In genomic region chr21:32411366-32412161, GRCh38 we compare ENCODE assay signal across 8 cellular contexts. TPM values are rescaled to one million over a fixed set of nuclear protein-coding genes. Genes with fewer than 3 reads are reported as not detected.
A peak's percentile ranks its signal among the peaks of the same experiment; 100 is the strongest.
DNase-seq lines count a peak whose midpoint lies in the region; ATAC-seq and TF ChIP-seq lines count a peak whose summit lies in the region.

No MANE protein-coding gene starts in this region.

- H3K4me1 ChIP-seq in RWPE2 (ENCODE audit: insufficient read depth, poor library complexity, severe bottlenecking) = peaks cover 8% of the 10 kb centered on the region

- peak; percentile 15 for DNase-seq in GOT3 (lab: John Stamatoyannopoulos, UW)
- DNase-seq in RWPE2 (ENCODE audit: low spot score) = no peak
- DNase-seq in activated naive CD4-positive, alpha-beta T cell treated with anti-CD3 and anti-CD28 coated beads, Interleukin-2, amount 10 ng/mL, durations not matched to agents 7 days and 5 days = peak; percentile 76
- DNase-seq in head of caudate nucleus = peak; percentile 77 to 93 (median 86)
- DNase-seq in occipital lobe (lab: John Stamatoyannopoulos, UW) = peak; percentile 63
- peak; percentile 87 for DNase-seq in superior temporal gyrus (ENCODE audit: extremely low spot score)

- H3K27me3 Mint-ChIP-seq in activated naive CD4-positive, alpha-beta T cell treated with anti-CD3 and anti-CD28 coated beads, Interleukin-2, amount 10 ng/mL, durations not matched to agents 7 days and 5 days = peaks cover 22% of the 10 kb centered on the region

- H3K36me3 ChIP-seq in RWPE2 (ENCODE audit: low read depth) = peaks cover 17% of the 10 kb centered on the region

- peaks cover 25% of the 10 kb centered on the region for H3K4me1 Mint-ChIP-seq in activated naive CD4-positive, alpha-beta T cell treated with anti-CD3 and anti-CD28 coated beads, Interleukin-2, amount 10 ng/mL, durations not matched to agents 7 days and 5 days

- H3K27ac ChIP-seq in RWPE2 (ENCODE audit: poor library complexity, severe bottlenecking) = peak overlapping the region; percentile 84

- CTCF ChIA-PET in activated naive CD4-positive, alpha-beta T cell treated with anti-CD3 and anti-CD28 coated beads, Interleukin-2, amount 10 ng/mL, durations not matched to agents 7 days and 5 days (lab: Charles Lee) = interaction anchor here (0.7 to 2.9 kb wide), 2 partner anchors 10 to 158 kb away, joined by 3 to 11 read pairs; no protein-coding TSS in a partner anchor

- no peak for TF ChIP-seq CTCF in RWPE2 (IDR thresholded peaks at IDR 0.05; ENCODE audit: poor library complexity, severe bottlenecking)

- no peaks in the 10 kb centered on the region for H3K9me3 Mint-ChIP-seq in activated naive CD4-positive, alpha-beta T cell treated with anti-CD3 and anti-CD28 coated beads, Interleukin-2, amount 10 ng/mL, durations not matched to agents 7 days and 5 days

- H3K36me3 Mint-ChIP-seq in activated naive CD4-positive, alpha-beta T cell treated with anti-CD3 and anti-CD28 coated beads, Interleukin-2, amount 10 ng/mL, durations not matched to agents 7 days and 5 days = no peaks in the 10 kb centered on the region

- ATAC-seq in RWPE2 (ENCODE audit: low read depth) (peak; percentile 37), GM21529 (IDR thresholded peaks at IDR 0.05; ENCODE audit: unreplicated experiment) (no peak), GM18517 (IDR thresholded peaks at IDR 0.05; ENCODE audit: unreplicated experiment) (no peak)

- intact Hi-C loops in head of caudate nucleus (cut with DNase I) = loop anchor here (5.0 to 10.0 kb wide), 2 partner anchors 53 to 191 kb away; no protein-coding TSS in a partner anchor

- peak overlapping the region; percentile 57 for H3K4me3 ChIP-seq in RWPE2 (ENCODE audit: severe bottlenecking)

- peak overlapping the region; percentile 78 for H3K27ac Mint-ChIP-seq in activated naive CD4-positive, alpha-beta T cell treated with anti-CD3 and anti-CD28 coated beads, Interleukin-2, amount 10 ng/mL, durations not matched to agents 7 days and 5 days

- peak overlapping the region; percentile 91 for H3K4me3 Mint-ChIP-seq in activated naive CD4-positive, alpha-beta T cell treated with anti-CD3 and anti-CD28 coated beads, Interleukin-2, amount 10 ng/mL, durations not matched to agents 7 days and 5 days

- no peaks in the 10 kb centered on the region for H3K9me3 ChIP-seq in RWPE2 (ENCODE audit: severe bottlenecking)

- H3K27me3 ChIP-seq in RWPE2 (ENCODE audit: insufficient read depth, poor library complexity, severe bottlenecking) = no peaks in the 10 kb centered on the region

RNA-seq across cellular contexts. Expression of gene EVA1C, which starts 0.9 kb away (rescaled TPM):
- 5.6 TPM for total RNA-seq in occipital lobe

RNA-seq across cellular contexts. Expression of gene URB1, which starts 18.8 kb away (rescaled TPM):
- total RNA-seq in occipital lobe = 13.1 TPM
